Comparison of ENCODE assay signal across 8 cellular contexts in genomic region chr9:19379697-19380046, GRCh38. TPM values are rescaled to one million over a fixed set of nuclear protein-coding genes. Genes with fewer than 3 reads are reported as not detected.
DNase-seq lines count a peak whose midpoint lies in the region; ATAC-seq and TF ChIP-seq lines count a peak whose summit lies in the region.

No MANE protein-coding gene starts in this region.

- ATAC-seq in GM18909 (IDR thresholded peaks at IDR 0.05; ENCODE audit: poor library complexity, unreplicated experiment) (peak; percentile 33), HG03097 (IDR thresholded peaks at IDR 0.05; ENCODE audit: low FRiP score, unreplicated experiment) (peak; percentile 33), aorta (ENCODE audit: low FRiP score) (peak; percentile 74)

- peak overlapping the region; percentile 85 for H3K27ac ChIP-seq in SU-DHL-6 (ENCODE audit: low read depth, low read length)
- peak overlapping the region; percentile 59 for H3K27ac ChIP-seq in muscle layer of colon (ENCODE audit: low read depth, low read length)
- peak overlapping the region; percentile 49 to 73 for H3K27ac ChIP-seq in aorta (ENCODE audit: low read depth in 1 of 2, low read length in 2 of 2)

- peak overlapping the region; percentile 4 for H2AFZ ChIP-seq in SU-DHL-6 (ENCODE audit: low read depth, low read length, severe bottlenecking)

- H3K27me3 ChIP-seq in SU-DHL-6 (ENCODE audit: low read length) (no peaks in the 10 kb centered on the region), endocrine pancreas (ENCODE audit: control insufficient read depth, insufficient read depth, low read length) (no peaks in the 10 kb centered on the region), muscle layer of colon (ENCODE audit: control insufficient read depth in 1 of 2, insufficient read depth in 2 of 2, low read length in 2 of 2) (no peaks in the 10 kb centered on the region), aorta (ENCODE audit: control insufficient read depth in 1 of 2, insufficient read depth in 2 of 2, low read length in 1 of 2) (no peaks in the 10 kb centered on the region)

- H3K36me3 ChIP-seq in SU-DHL-6 (ENCODE audit: low read length) = peaks cover 47% of the 10 kb centered on the region
- H3K36me3 ChIP-seq in endocrine pancreas (ENCODE audit: control insufficient read depth, insufficient read depth, low read length) = no peaks in the 10 kb centered on the region
- peaks cover 39% of the 10 kb centered on the region for H3K36me3 ChIP-seq in muscle layer of colon (ENCODE audit: insufficient read depth, low read length)
- peaks cover 0 to 4% of the 10 kb centered on the region in 2 donors for H3K36me3 ChIP-seq in aorta (ENCODE audit: control insufficient read depth in 1 of 2, insufficient read depth in 2 of 2, low read length in 1 of 2)

- no peaks in the 10 kb centered on the region for H3K9me2 ChIP-seq in SU-DHL-6 (replicated peaks; ENCODE audit: insufficient read depth, low read length)

- TF ChIP-seq CTCF in SU-DHL-6 (IDR thresholded peaks at IDR 0.05; ENCODE audit: insufficient read depth, low read length, poor library complexity, severe bottlenecking) = no peak

- peak overlapping the region; percentile 93 for H3K9ac ChIP-seq in SU-DHL-6 (ENCODE audit: low read length)
- peak overlapping the region; percentile 78 for H3K9ac ChIP-seq in endocrine pancreas (ENCODE audit: control insufficient read depth, insufficient read depth, low read length)
- peak overlapping the region; percentile 76 for H3K9ac ChIP-seq in muscle layer of colon (ENCODE audit: low read length)

- H3K4me2 ChIP-seq in SU-DHL-6 (ENCODE audit: low read depth, low read length, poor library complexity, severe bottlenecking) = peak overlapping the region; percentile 83

- intact Hi-C loops in aorta (cut with DNase I) = loop anchor here (1.0 to 10.0 kb wide), 4 partner anchors 29 to 145 kb away; partner anchors contain the start of gene DENND4C (in 1 of the 2)

- DNase-seq in AG08395 (ENCODE audit: low spot score) (peak; percentile 3), aorta (peak in 1 of 2 donors; percentile 63), occipital lobe (lab: John Stamatoyannopoulos, UW) (no peak)

- H3K9me3 ChIP-seq in SU-DHL-6 (ENCODE audit: insufficient read depth, low read length) (no peaks in the 10 kb centered on the region), endocrine pancreas (ENCODE audit: control insufficient read depth, low read length) (no peaks in the 10 kb centered on the region), muscle layer of colon (ENCODE audit: low read length) (no peaks in the 10 kb centered on the region), aorta (ENCODE audit: control insufficient read depth, low read length) (no peaks in the 10 kb centered on the region)

- H3F3A ChIP-seq in SU-DHL-6 (ENCODE audit: insufficient read depth) = peaks cover 71% of the 10 kb centered on the region

- H3K4me3 ChIP-seq in SU-DHL-6 (ENCODE audit: insufficient read depth, low read length, poor library complexity, severe bottlenecking) (peak overlapping the region; percentile 97), endocrine pancreas (ENCODE audit: control insufficient read depth, insufficient read depth, low read length) (peak overlapping the region; percentile 96), muscle layer of colon (ENCODE audit: low read depth in 1 of 2, low read length in 2 of 2) (peak overlapping the region; percentile 43 to 83), aorta (ENCODE audit: low read length in 2 of 2) (peak overlapping the region; percentile 5 to 54)

- WGBS in aorta, 2 donors = 0% methylated on average over 30 of the region's 30 CpGs

- H4K20me1 ChIP-seq in SU-DHL-6 (ENCODE audit: low read depth, low read length) = peaks cover 40% of the 10 kb centered on the region

- H3K79me2 ChIP-seq in SU-DHL-6 (ENCODE audit: insufficient read depth, low read length) = peaks cover 32% of the 10 kb centered on the region

- H3K4me1 ChIP-seq in endocrine pancreas (ENCODE audit: control insufficient read depth, insufficient read depth, low read length) = peaks cover 22% of the 10 kb centered on the region
- peaks cover 20% of the 10 kb centered on the region for H3K4me1 ChIP-seq in muscle layer of colon (ENCODE audit: insufficient read depth, low read length)
- H3K4me1 ChIP-seq in aorta (ENCODE audit: control insufficient read depth in 1 of 2, insufficient read depth in 2 of 2, low read length in 2 of 2) = no peaks in the 10 kb centered on the region

RNA-seq across cellular contexts. Expression of gene RPS6, which starts 0.4 kb away (rescaled TPM):
- total RNA-seq in aorta = 1,000 to 10,000 TPM; 1,566 to 1,650 TPM
- polyA plus RNA-seq in aorta = 1,000 to 10,000 TPM; 2,810 to 4,452 TPM
- total RNA-seq in occipital lobe = 1,247 TPM

RNA-seq across cellular contexts. Expression of gene ACER2, which starts 29.1 kb away (rescaled TPM):
- total RNA-seq in aorta (10 to 100 TPM in 1 of 2 donors, 1 to 10 TPM in 1; 4.9 to 11.2 TPM), occipital lobe (11.4 TPM)
- polyA plus RNA-seq in aorta = 1 to 10 TPM; 1.0 to 1.8 TPM

Comparison
In these comparisons a context has a peak if more than half of its experiments do, and no peak if none do; other contexts are left out.
1. H3K4me3 ChIP-seq: peak in every context shown above with its lines; median percentile 97 in SU-DHL-6; 96 in endocrine pancreas; 63 in muscle layer of colon; 30 in aorta.